ENCODE assay signal across 8 cellular contexts in genomic region chr20:63864978-63865640, GRCh38. TPM values are rescaled to one million over a fixed set of nuclear protein-coding genes. Genes with fewer than 3 reads are reported as not detected.
DNase-seq lines count a peak whose midpoint lies in the region; ATAC-seq, FAIRE-seq and TF ChIP-seq lines count a peak whose summit lies in the region.

Gene TPD52L2 (plus strand): TSS chr20:63865270. CDS start chr20:63865366, 96 bp downstream.

- TF ChIP-seq EP300 in upper lobe of left lung (IDR thresholded peaks at IDR 0.05) = peak in 1 of 4 donors; percentile 14

- TF ChIP-seq POLR2A in GM12892 (IDR thresholded peaks at IDR 0.05; ENCODE audit: low read depth, low read length) (peak; percentile 96), upper lobe of left lung (IDR thresholded peaks at IDR 0.05) (peak in 3 of 4 donors; percentile 86 to 95 (median 87))

- DNase-seq in GM12892 (ENCODE audit: insufficient read length) (peak; percentile 96), NCI-H146 treated with DMSO at 0.1 percent for 48 hours (lab: John Stamatoyannopoulos, UW; ENCODE audit: unreplicated experiment) (peak; percentile 99), amniotic epithelial cell (ENCODE audit: low read depth) (peak; percentile 97), heart right ventricle (peak; percentile 98 to 99), posterior cingulate gyrus (peak; percentile 98 to 100 (median 99)), upper lobe of left lung (peak; percentile 97 to 99)

- peak; percentile 98 for FAIRE-seq in GM12892 (lab: Jason Lieb, UNC)

- H3K27ac ChIP-seq in heart right ventricle (peak within 1 kb of the TSS; percentile 76 to 98 (median 94)), upper lobe of left lung (peak within 1 kb of the TSS; percentile 93 to 99 (median 97))

- H3K4me3 ChIP-seq in heart right ventricle = peak within 1 kb of the TSS; percentile 74 to 97 (median 85)
- peak within 1 kb of the TSS; percentile 79 to 92 (median 84) for H3K4me3 ChIP-seq in upper lobe of left lung

- ATAC-seq in HG02852 (IDR thresholded peaks at IDR 0.05; ENCODE audit: unreplicated experiment) (peak; percentile 71), heart right ventricle (peak; percentile 90 to 97 (median 96)), upper lobe of left lung (ENCODE audit: low FRiP score in 2 of 2) (peak; percentile 95 to 97)

- H3K36me3 ChIP-seq in heart right ventricle (peaks cover 0 to 41% (median 19%) of the 10 kb centered on the region in 9 donors), upper lobe of left lung (peaks cover 10 to 36% (median 29%) of the 10 kb centered on the region in 4 donors)

- no peaks in the 10 kb centered on the region for H3K27me3 ChIP-seq in heart right ventricle
- no peaks in the 10 kb centered on the region for H3K27me3 ChIP-seq in upper lobe of left lung

- WGBS in heart right ventricle, 2 donors = 0% methylated on average over 68 of the region's 68 CpGs
- 1 to 2% methylated on average over 39 to 45 of the region's 68 CpGs for WGBS in upper lobe of left lung, 2 donors

- H3K4me1 ChIP-seq in heart right ventricle (peaks cover 6 to 63% (median 33%) of the 10 kb centered on the region in 9 donors), upper lobe of left lung (peaks cover 28 to 56% (median 32%) of the 10 kb centered on the region in 4 donors)

- intact Hi-C loops in T-helper 1 cell treated with Interleukin-12 subunit alpha and Interleukin-12 subunit beta and Interleukin-4 antibody, amounts not matched to agents 30 ng/mL and 1 ng/mL, for 36 hours (cut with micrococcal nuclease) = loop anchor here (1.0 to 5.0 kb wide), 17 partner anchors 8 to 345 kb away; partner anchors contain the start of genes ARFRP1, FNDC11, GMEB2 and LIME1
- intact Hi-C loops in heart right ventricle (cut with DNase I) = loop anchor here (1.0 to 10.0 kb wide), 13 partner anchors 38 to 330 kb away; partner anchors contain the start of genes PTK6 (in 4 of the 10), GMEB2 (in 2 of the 10), ARFRP1 (in 1 of the 10) and RTEL1 (in 1 of the 10)
- intact Hi-C loops in posterior cingulate gyrus (cut with DNase I) = loop anchor here (2.0 to 10.0 kb wide), 4 partner anchors 30 to 326 kb away; partner anchors contain the start of genes ARFRP1, DNAJC5 and ZGPAT

- TF ChIP-seq CTCF in heart right ventricle (IDR thresholded peaks at IDR 0.05) (no peak), upper lobe of left lung (IDR thresholded peaks at IDR 0.05) (peak in 1 of 6 experiments; percentile 9)

- H3K9me3 ChIP-seq in heart right ventricle = no peaks in the 10 kb centered on the region
- H3K9me3 ChIP-seq in upper lobe of left lung = no peaks in the 10 kb centered on the region

RNA-seq across cellular contexts. Expression of gene TPD52L2, which starts in this region (rescaled TPM):
- 39.1 TPM for polyA plus RNA-seq in GM12892 (2012; ENCODE audit: missing spikeins)
- total RNA-seq in T-helper 1 cell treated with Interleukin-12 subunit alpha and Interleukin-12 subunit beta and Interleukin-4 antibody, amounts not matched to agents 30 ng/mL and 1 ng/mL, for 36 hours = 53.8 and 53.9 TPM in 2 replicates
- total RNA-seq in heart right ventricle (10 to 100 TPM; 60.1 to 83.0 (median 72.8) TPM), upper lobe of left lung (100 to 1,000 TPM in 1 of 6 donors, 10 to 100 TPM in 5; 64.2 to 103 (median 79.4) TPM)
- polyA plus RNA-seq in heart right ventricle = 100 to 1,000 TPM in 1 of 2 donors, 10 to 100 TPM in 1; 50.6 to 119 TPM

Comparison
In these comparisons a context has a peak if more than half of its experiments do, and no peak if none do; other contexts are left out.
1. Peak in every context shown above with its lines: DNase-seq, ATAC-seq, H3K4me3 ChIP-seq and H3K27ac ChIP-seq.